In the genomic region with DNA sequence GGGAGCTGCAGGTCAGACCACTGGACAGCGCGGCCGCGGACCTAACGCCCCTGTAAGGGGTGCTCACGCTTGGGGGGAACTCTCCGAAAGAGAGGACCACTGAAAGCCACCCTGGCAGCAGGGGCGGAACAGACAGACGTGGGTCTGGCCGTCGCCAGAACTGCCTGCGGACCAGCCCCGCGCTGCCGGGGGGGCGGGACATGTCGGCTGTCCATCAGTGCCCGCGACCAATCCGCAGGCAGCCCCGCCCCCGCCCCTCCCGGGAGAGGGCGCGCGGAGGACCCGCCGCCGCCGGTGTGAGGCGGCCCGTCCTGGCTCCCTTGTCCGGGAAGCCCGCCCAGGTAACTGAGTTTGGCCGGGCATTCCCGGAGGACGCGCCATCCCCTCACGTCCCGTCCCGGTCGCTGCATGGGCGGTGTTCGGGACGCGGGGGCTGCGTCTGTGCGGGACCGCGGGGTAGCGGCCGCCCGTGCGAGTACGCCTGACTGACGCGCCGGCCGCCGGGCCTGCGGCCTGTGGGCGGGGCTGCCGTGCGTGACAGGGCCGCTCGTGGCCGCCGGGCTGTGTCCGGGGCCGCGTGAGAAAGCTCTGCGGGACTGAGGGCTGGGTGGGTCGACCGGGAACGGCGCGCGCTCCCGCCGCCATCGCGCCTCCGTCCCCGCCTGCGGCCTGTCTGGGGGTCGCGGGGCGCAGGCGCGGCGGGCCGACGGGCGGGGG, we compare ENCODE assay signal across 8 cellular contexts. TPM values are rescaled to one million over a fixed set of nuclear protein-coding genes. Genes with fewer than 3 reads are reported as not detected.
DNase-seq lines count a peak whose midpoint lies in the region; ATAC-seq and TF ChIP-seq lines count a peak whose summit lies in the region.

No MANE protein-coding gene starts in this region.

- peaks cover 35% of the 10 kb centered on the region for H3K4me1 Mint-ChIP-seq in activated T-helper 17 cell treated with anti-CD3 and anti-CD28 coated beads, Interleukin-2, amount 50 U/mL, for 72 hours
- peaks cover 39 to 70% (median 58%) of the 10 kb centered on the region in 4 donors for H3K4me1 Mint-ChIP-seq in naive thymus-derived CD8-positive, alpha-beta T cell
- peaks cover 79% of the 10 kb centered on the region for H3K4me1 Mint-ChIP-seq in stimulated activated memory B cell treated with anti-CD40 and anti-IgM and Interleukin-4, amounts not matched to agents 10 μg/mL and 1 μg/mL and 100 μg/mL, for 72 hours

- H3K4me3 Mint-ChIP-seq in activated T-helper 17 cell treated with anti-CD3 and anti-CD28 coated beads, Interleukin-2, amount 50 U/mL, for 72 hours, result peak overlapping the region; percentile 84
- H3K4me3 Mint-ChIP-seq in naive thymus-derived CD8-positive, alpha-beta T cell, result peak overlapping the region; percentile 85 to 97 (median 93)
- H3K4me3 Mint-ChIP-seq in stimulated activated memory B cell treated with anti-CD40 and anti-IgM and Interleukin-4, amounts not matched to agents 10 μg/mL and 1 μg/mL and 100 μg/mL, for 72 hours, result peak overlapping the region; percentile 79

- no peaks in the 10 kb centered on the region for H4K20me1 ChIP-seq in fibroblast of lung (ENCODE audit: control insufficient read depth, extremely low read depth, insufficient read depth, low read length)

- ATAC-seq in GM21423 (IDR thresholded peaks at IDR 0.05; ENCODE audit: unreplicated experiment), result peak; percentile 49
- ATAC-seq in activated T-helper 17 cell treated with anti-CD3 and anti-CD28 coated beads, Interleukin-2, amount 50 U/mL, for 72 hours (replicated peaks), result peak; percentile 59
- ATAC-seq in naive thymus-derived CD8-positive, alpha-beta T cell, result peak; percentile 47 to 51
- peak; percentile 80 for ATAC-seq in stimulated activated memory B cell treated with anti-CD40 and anti-IgM and Interleukin-4, amounts not matched to agents 10 μg/mL and 1 μg/mL and 100 μg/mL, for 72 hours

- H3K36me3 ChIP-seq in HUES64 (ENCODE audit: insufficient read depth, low read length) (peaks cover 14% of the 10 kb centered on the region; the same call in 1 of the 2 replicates), fibroblast of lung (ENCODE audit: control insufficient read depth, insufficient read depth, low read length) (no peaks in the 10 kb centered on the region)

- POLR2A ChIA-PET in naive thymus-derived CD8-positive, alpha-beta T cell (lab: Charles Lee), result interaction anchor here (0.8 to 16.1 kb wide), 8 partner anchors 8 to 201 kb away, joined by 3 to 734 read pairs (median 10); no protein-coding TSS in a partner anchor

- peak overlapping the region; percentile 91 for H2AFZ ChIP-seq in fibroblast of lung (ENCODE audit: low read length)

- peaks cover 50% of the 10 kb centered on the region for H3K36me3 Mint-ChIP-seq in activated T-helper 17 cell treated with anti-CD3 and anti-CD28 coated beads, Interleukin-2, amount 50 U/mL, for 72 hours (ENCODE audit: low read depth)
- H3K36me3 Mint-ChIP-seq in naive thymus-derived CD8-positive, alpha-beta T cell, result peaks cover 0 to 4% (median 0%) of the 10 kb centered on the region in 3 donors
- no peaks in the 10 kb centered on the region for H3K36me3 Mint-ChIP-seq in stimulated activated memory B cell treated with anti-CD40 and anti-IgM and Interleukin-4, amounts not matched to agents 10 μg/mL and 1 μg/mL and 100 μg/mL, for 72 hours

- H3K9ac ChIP-seq in HUES64 (ENCODE audit: low read depth, low read length), result peak overlapping the region; percentile 98
- peak overlapping the region; percentile 97 for H3K9ac ChIP-seq in fibroblast of lung (ENCODE audit: insufficient read depth, low read length)

- H3K27me3 ChIP-seq in HUES64 (ENCODE audit: insufficient read depth, low read length) (peaks cover 11% of the 10 kb centered on the region), fibroblast of lung (ENCODE audit: control insufficient read depth, insufficient read depth, low read length) (no peaks in the 10 kb centered on the region)

- H3K27ac ChIP-seq in HUES64 (ENCODE audit: low read depth, low read length), result peak overlapping the region; percentile 91
- peak overlapping the region; percentile 84 for H3K27ac ChIP-seq in fibroblast of lung (ENCODE audit: insufficient read depth, low read length)

- DNase-seq in D341Med (ENCODE audit: low spot score), result peak; percentile 99
- peak; percentile 75 to 80 for DNase-seq in fibroblast of lung (ENCODE audit: low read depth in 2 of 2)
- peak; percentile 63 to 88 (median 81) for DNase-seq in naive thymus-derived CD8-positive, alpha-beta T cell

- TF ChIP-seq CTCF in fibroblast of lung (conservative IDR thresholded peaks at IDR 0.05 in 1 of 2, IDR thresholded peaks at IDR 0.05 in 1 of 2; ENCODE audit: low read depth in 1 of 2, low read length in 2 of 2), result no peak

- no peaks in the 10 kb centered on the region for H3K9me3 Mint-ChIP-seq in activated T-helper 17 cell treated with anti-CD3 and anti-CD28 coated beads, Interleukin-2, amount 50 U/mL, for 72 hours
- H3K9me3 Mint-ChIP-seq in naive thymus-derived CD8-positive, alpha-beta T cell, result no peaks in the 10 kb centered on the region
- H3K9me3 Mint-ChIP-seq in stimulated activated memory B cell treated with anti-CD40 and anti-IgM and Interleukin-4, amounts not matched to agents 10 μg/mL and 1 μg/mL and 100 μg/mL, for 72 hours, result no peaks in the 10 kb centered on the region

- no peaks in the 10 kb centered on the region for H3K27me3 Mint-ChIP-seq in activated T-helper 17 cell treated with anti-CD3 and anti-CD28 coated beads, Interleukin-2, amount 50 U/mL, for 72 hours
- H3K27me3 Mint-ChIP-seq in naive thymus-derived CD8-positive, alpha-beta T cell, result no peaks in the 10 kb centered on the region
- H3K27me3 Mint-ChIP-seq in stimulated activated memory B cell treated with anti-CD40 and anti-IgM and Interleukin-4, amounts not matched to agents 10 μg/mL and 1 μg/mL and 100 μg/mL, for 72 hours, result no peaks in the 10 kb centered on the region

- peaks cover 40% of the 10 kb centered on the region for H3K79me2 ChIP-seq in fibroblast of lung (ENCODE audit: control insufficient read depth, insufficient read depth, low read length)

- under 1% methylated on average over 94 of the region's 94 CpGs for WGBS in HUES64

- H3K9me3 ChIP-seq in HUES64 (ENCODE audit: insufficient read depth, low read depth, low read length), result no peaks in the 10 kb centered on the region
- H3K9me3 ChIP-seq in fibroblast of lung (ENCODE audit: control insufficient read depth, insufficient read depth, low read depth, low read length), result no peaks in the 10 kb centered on the region

- H3K4me3 ChIP-seq in HUES64 (ENCODE audit: low read length) (peak overlapping the region; percentile 94), fibroblast of lung (replicated peaks in 1 of 4; ENCODE audit: control extremely low read depth in 1 of 4, insufficient read depth in 1 of 4, low read depth in 3 of 4, low read length in 4 of 4) (peak overlapping the region; percentile 46 to 82 (median 72))

- peaks cover 47% of the 10 kb centered on the region for H3K4me1 ChIP-seq in HUES64 (ENCODE audit: insufficient read depth, low read length)
- H3K4me1 ChIP-seq in fibroblast of lung (ENCODE audit: control insufficient read depth, extremely low read depth, insufficient read depth, low read length), result peaks cover 16% of the 10 kb centered on the region

- H3K4me2 ChIP-seq in fibroblast of lung (ENCODE audit: extremely low read depth, insufficient read depth, low read length), result peak overlapping the region; percentile 42

- peak overlapping the region; percentile 60 for H3K27ac Mint-ChIP-seq in activated T-helper 17 cell treated with anti-CD3 and anti-CD28 coated beads, Interleukin-2, amount 50 U/mL, for 72 hours
- H3K27ac Mint-ChIP-seq in naive thymus-derived CD8-positive, alpha-beta T cell, result peak overlapping the region; percentile 87 to 98 (median 94)
- peak overlapping the region; percentile 75 for H3K27ac Mint-ChIP-seq in stimulated activated memory B cell treated with anti-CD40 and anti-IgM and Interleukin-4, amounts not matched to agents 10 μg/mL and 1 μg/mL and 100 μg/mL, for 72 hours

TF ChIP-seq in PFSK-1, 5 proteins besides CTCF, POLR2A, EP300 and RAD21 (continues in another document):
- TF ChIP-seq SIN3A (IDR thresholded peaks at IDR 0.05; ENCODE audit: borderline replicate concordance, insufficient read depth, low read length) (no peak), FOXP2 (optimal IDR thresholded peaks at IDR 0.05; ENCODE audit: borderline replicate concordance, extremely low read depth, extremely low read length, insufficient read depth) (peak; percentile 27)
- TF ChIP-seq, protein P1, sequence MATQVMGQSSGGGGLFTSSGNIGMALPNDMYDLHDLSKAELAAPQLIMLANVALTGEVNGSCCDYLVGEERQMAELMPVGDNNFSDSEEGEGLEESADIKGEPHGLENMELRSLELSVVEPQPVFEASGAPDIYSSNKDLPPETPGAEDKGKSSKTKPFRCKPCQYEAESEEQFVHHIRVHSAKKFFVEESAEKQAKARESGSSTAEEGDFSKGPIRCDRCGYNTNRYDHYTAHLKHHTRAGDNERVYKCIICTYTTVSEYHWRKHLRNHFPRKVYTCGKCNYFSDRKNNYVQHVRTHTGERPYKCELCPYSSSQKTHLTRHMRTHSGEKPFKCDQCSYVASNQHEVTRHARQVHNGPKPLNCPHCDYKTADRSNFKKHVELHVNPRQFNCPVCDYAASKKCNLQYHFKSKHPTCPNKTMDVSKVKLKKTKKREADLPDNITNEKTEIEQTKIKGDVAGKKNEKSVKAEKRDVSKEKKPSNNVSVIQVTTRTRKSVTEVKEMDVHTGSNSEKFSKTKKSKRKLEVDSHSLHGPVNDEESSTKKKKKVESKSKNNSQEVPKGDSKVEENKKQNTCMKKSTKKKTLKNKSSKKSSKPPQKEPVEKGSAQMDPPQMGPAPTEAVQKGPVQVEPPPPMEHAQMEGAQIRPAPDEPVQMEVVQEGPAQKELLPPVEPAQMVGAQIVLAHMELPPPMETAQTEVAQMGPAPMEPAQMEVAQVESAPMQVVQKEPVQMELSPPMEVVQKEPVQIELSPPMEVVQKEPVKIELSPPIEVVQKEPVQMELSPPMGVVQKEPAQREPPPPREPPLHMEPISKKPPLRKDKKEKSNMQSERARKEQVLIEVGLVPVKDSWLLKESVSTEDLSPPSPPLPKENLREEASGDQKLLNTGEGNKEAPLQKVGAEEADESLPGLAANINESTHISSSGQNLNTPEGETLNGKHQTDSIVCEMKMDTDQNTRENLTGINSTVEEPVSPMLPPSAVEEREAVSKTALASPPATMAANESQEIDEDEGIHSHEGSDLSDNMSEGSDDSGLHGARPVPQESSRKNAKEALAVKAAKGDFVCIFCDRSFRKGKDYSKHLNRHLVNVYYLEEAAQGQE (IDR thresholded peaks at IDR 0.05; ENCODE audit: insufficient read depth in 1 of 2, low read depth in 2 of 2, low read length in 2 of 2), result no peak

RNA-seq across cellular contexts. Expression of a gene that starts 0.5 kb away (rescaled TPM):
- polyA plus RNA-seq in HUES64 (2013, experiment 1 of 2), result 94.4 TPM
- polyA plus RNA-seq in HUES64 (2013, experiment 2 of 2), result 119 TPM
- polyA plus RNA-seq in PFSK-1 (2012; ENCODE audit: insufficient read length, low read depth), result 175 TPM
- total RNA-seq in activated T-helper 17 cell treated with anti-CD3 and anti-CD28 coated beads, Interleukin-2, amount 50 U/mL, for 72 hours, result 100 to 1,000 TPM; 184 to 628 TPM
- 63.9 and 86.2 TPM in 2 replicates for total RNA-seq in fibroblast of lung
- polyA plus RNA-seq in fibroblast of lung, result 24.5 and 27.6 TPM in 2 replicates
- 33.8 and 34.2 TPM in 2 replicates for polyA plus RNA-seq in fibroblast of lung (2012)
- 162 and 174 TPM in 2 replicates for polyA minus RNA-seq in fibroblast of lung (ENCODE audit: low replicate concordance)
- total RNA-seq in naive thymus-derived CD8-positive, alpha-beta T cell, result 100 to 1,000 TPM; 384 to 393 TPM
- polyA plus RNA-seq in naive thymus-derived CD8-positive, alpha-beta T cell, result 10 to 100 TPM; 37.4 to 92.5 (median 53.2) TPM

Comparison
In these comparisons a context has a peak if more than half of its experiments do, and no peak if none do; other contexts are left out.
1. Peak in every context shown above with its lines: DNase-seq, ATAC-seq, H3K4me3 ChIP-seq and H3K27ac ChIP-seq.